In genomic region chr9:31467086-31467485, GRCh38 we compare ENCODE assay signal across 24 cellular contexts.
"Had no signal": no experiment of that assay in that cellular context is flagged by ENCODE, and none has a peak within 500 bp of the region (broad histone marks: within the 10 kb centered on the region; RNA-seq: fewer than 3 reads in every experiment).

No MANE protein-coding gene starts in this region.

- H3K27me3 ChIP-seq: colonic mucosa, dorsolateral prefrontal cortex, esophagus muscularis mucosa, esophagus squamous epithelium, foreskin keratinocyte, gastrocnemius medialis, gastroesophageal sphincter, heart left ventricle, heart right ventricle had no signal

- H3K36me3 ChIP-seq: colonic mucosa, esophagus muscularis mucosa, esophagus squamous epithelium, gastrocnemius medialis, gastroesophageal sphincter, heart left ventricle, heart right ventricle had no signal

- H3K27ac ChIP-seq: colonic mucosa, coronary artery, dorsolateral prefrontal cortex, epithelial cell of prostate, esophagus muscularis mucosa, esophagus squamous epithelium, foreskin keratinocyte, gastrocnemius medialis, gastroesophageal sphincter, heart left ventricle, heart right ventricle had no signal

- H3K4me3 ChIP-seq: colonic mucosa, coronary artery, dorsolateral prefrontal cortex, esophagus muscularis mucosa, esophagus squamous epithelium, gastrocnemius medialis, gastroesophageal sphincter, heart left ventricle, heart right ventricle had no signal

- ATAC-seq: effector memory CD8-positive, alpha-beta T cell; esophagus mucosa; foreskin keratinocyte; gastrocnemius medialis; gastroesophageal sphincter; heart left ventricle; heart right ventricle had no signal

- H3K9me3 ChIP-seq: colonic mucosa, esophagus squamous epithelium, gastrocnemius medialis, gastroesophageal sphincter had no signal

- H3K4me1 ChIP-seq: colonic mucosa, esophagus muscularis mucosa, esophagus squamous epithelium, foreskin keratinocyte, gastrocnemius medialis, gastroesophageal sphincter, heart left ventricle, heart right ventricle had no signal

- DNase-seq: colonic mucosa; cortex of kidney; dermis blood vessel endothelial cell; dorsolateral prefrontal cortex; effector CD4-positive, alpha-beta T cell; effector CD8-positive, alpha-beta T cell; effector memory CD4-positive, alpha-beta T cell; effector memory CD8-positive, alpha-beta T cell; endodermal cell; erythroblast; esophagus squamous epithelium; foreskin fibroblast; foreskin keratinocyte; foreskin melanocyte; gastrocnemius medialis; glutamatergic neuron; head of caudate nucleus; heart left ventricle; heart right ventricle had no signal
